13 cellular contexts compared by ENCODE assay signal in the genomic region with DNA sequence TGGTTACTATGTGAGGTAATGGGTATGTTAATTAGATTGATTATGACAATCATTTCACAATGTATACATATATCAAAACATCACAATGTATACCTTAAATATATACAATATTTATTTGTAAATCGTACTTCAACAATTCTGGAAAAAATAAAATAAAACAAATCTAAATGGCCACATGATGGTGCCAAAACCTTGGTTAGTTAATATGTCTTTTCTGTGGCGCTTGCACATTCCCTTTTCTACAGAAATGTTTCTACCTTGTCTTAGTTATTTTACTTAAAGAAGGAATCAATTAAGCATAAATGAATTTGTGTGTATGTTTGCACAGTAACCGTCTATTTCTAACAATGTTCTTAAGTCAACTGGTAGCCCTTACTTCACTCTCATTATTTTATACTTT. TPM values are rescaled to one million over a fixed set of nuclear protein-coding genes. Genes with fewer than 3 reads are reported as not detected.
DNase-seq lines count a peak whose midpoint lies in the region; ATAC-seq and TF ChIP-seq lines count a peak whose summit lies in the region.
"Had no signal": no experiment of that assay in that cellular context is flagged by ENCODE, and none has a peak within 500 bp of the region (broad histone marks: within the 10 kb centered on the region; RNA-seq: fewer than 3 reads in every experiment).

No MANE protein-coding gene starts in this region.

- H4K20me1 ChIP-seq in smooth muscle cell (ENCODE audit: low read depth) = no peaks in the 10 kb centered on the region

- H3K27ac ChIP-seq in RWPE2 (ENCODE audit: poor library complexity, severe bottlenecking) = no peak overlapping the region
- no peak overlapping the region for H3K27ac ChIP-seq in smooth muscle cell (ENCODE audit: low read depth)

- no peaks in the 10 kb centered on the region for H3F3A ChIP-seq in smooth muscle cell (ENCODE audit: low read depth)

- no peak overlapping the region for H3K4me2 ChIP-seq in smooth muscle cell

- H3K79me2 ChIP-seq in smooth muscle cell (ENCODE audit: low read depth) = no peaks in the 10 kb centered on the region

- H3K36me3 ChIP-seq in RWPE2 (ENCODE audit: low read depth) (no peaks in the 10 kb centered on the region), smooth muscle cell (ENCODE audit: low read depth) (no peaks in the 10 kb centered on the region)

- 76% methylated on average over 3 of the region's 3 CpGs for WGBS in smooth muscle cell (ENCODE audit: low lambda C conversion rate)

- DNase-seq in NCI-H510A treated with DMSO at 0.1 percent for 48 hours (lab: John Stamatoyannopoulos, UW) (peak; percentile 2), NCI-H510A (lab: John Stamatoyannopoulos, UW) (no peak), RWPE2 (ENCODE audit: low spot score) (no peak), fibroblast of villous mesenchyme (ENCODE audit: low read depth) (peak; percentile 5), smooth muscle cell (lab: John Stamatoyannopoulos, UW; ENCODE audit: unreplicated experiment) (no peak), ecto neural progenitor cell (ENCODE audit: low spot score) (no peak), EL (no peak)
- DNase-seq in stimulated activated CD4-positive, alpha-beta T cell treated with anti-CD3 and anti-CD28 coated beads, Interleukin-2, amount 100 ng/mL, for 24 hours = no peak
- DNase-seq: activated CD4-positive, CD25-positive, alpha-beta regulatory T cell treated with anti-CD3 and anti-CD28 coated beads, Interleukin-2, amount 50 U/mL, for 72 hours; DND-41; NCI-H774; stimulated activated CD4-positive, alpha-beta T cell treated with anti-CD3 and anti-CD28 coated beads, Interleukin-4, amount 100 ng/mL, for 24 hours had no signal

- H2AFZ ChIP-seq in smooth muscle cell (ENCODE audit: low read depth) = no peak overlapping the region

- H3K27me3 ChIP-seq in RWPE2 (ENCODE audit: insufficient read depth, poor library complexity, severe bottlenecking) (no peaks in the 10 kb centered on the region), smooth muscle cell (ENCODE audit: low read depth) (no peaks in the 10 kb centered on the region)

- no peak for ATAC-seq in RWPE2 (ENCODE audit: low read depth)
- ATAC-seq: left lobe of liver had no signal

- TF ChIP-seq CTCF in RWPE2 (IDR thresholded peaks at IDR 0.05; ENCODE audit: poor library complexity, severe bottlenecking) = peak; percentile 51
- TF ChIP-seq CTCF in fibroblast of villous mesenchyme (IDR thresholded peaks at IDR 0.05; ENCODE audit: insufficient read depth, low read depth, low read length) = no peak
- peak; percentile 39 for TF ChIP-seq CTCF in smooth muscle cell (IDR thresholded peaks at IDR 0.05; ENCODE audit: borderline replicate concordance, insufficient read depth, poor library complexity, severe bottlenecking)

- H3K9me3 ChIP-seq in RWPE2 (ENCODE audit: severe bottlenecking) = no peaks in the 10 kb centered on the region
- H3K9me3 ChIP-seq in smooth muscle cell (replicated peaks; ENCODE audit: low read depth) = no peaks in the 10 kb centered on the region

- no peak overlapping the region for H3K9ac ChIP-seq in smooth muscle cell (ENCODE audit: low read depth)

- H3K4me1 ChIP-seq in RWPE2 (ENCODE audit: insufficient read depth, poor library complexity, severe bottlenecking) (no peaks in the 10 kb centered on the region), smooth muscle cell (ENCODE audit: low read depth) (no peaks in the 10 kb centered on the region)

- H3K4me3 ChIP-seq in RWPE2 (ENCODE audit: severe bottlenecking) (no peak overlapping the region), fibroblast of villous mesenchyme (ENCODE audit: low read depth, low read length) (no peak overlapping the region), smooth muscle cell (no peak overlapping the region)

RNA-seq across cellular contexts. Expression of a gene that starts 53.4 kb away (rescaled TPM):
- total RNA-seq in fibroblast of villous mesenchyme (8.2 and 8.4 TPM in 2 replicates), smooth muscle cell (6.8 and 9.9 TPM in 2 replicates)
- 7.3 and 9.1 TPM in 2 replicates for polyA plus RNA-seq in smooth muscle cell

Comparison
In these comparisons a context has a peak if more than half of its experiments do, and no peak if none do; other contexts are left out.
1. DNase-seq: peak in NCI-H510A treated with DMSO at 0.1 percent for 48 hours (single experiment) and fibroblast of villous mesenchyme (single experiment); none in NCI-H510A (single experiment), RWPE2 (single experiment), smooth muscle cell (single experiment), ecto neural progenitor cell (single experiment), EL (single experiment) and stimulated activated CD4-positive, alpha-beta T cell treated with anti-CD3 and anti-CD28 coated beads, Interleukin-2, amount 100 ng/mL, for 24 hours (0 of 2).